18 cellular contexts compared by ENCODE assay signal in genomic region chr2:145170787-145171186, GRCh38.
"Had no signal": no experiment of that assay in that cellular context is flagged by ENCODE, and none has a peak within 500 bp of the region (broad histone marks: within the 10 kb centered on the region; RNA-seq: fewer than 3 reads in every experiment).

No MANE protein-coding gene starts in this region.

- H3K79me2 ChIP-seq: hepatocyte, parathyroid adenoma had no signal

- H3K4me2 ChIP-seq: hepatocyte had no signal

- H3K9ac ChIP-seq: parathyroid adenoma had no signal

- DNase-seq: activated CD4-positive, alpha-beta memory T cell treated with anti-CD3 and anti-CD28 coated beads, Interleukin-2, amount 10 ng/mL, durations not matched to agents 7 days and 5 days; activated CD4-positive, alpha-beta T cell treated with anti-CD3 and anti-CD28 coated beads for 48 hours; activated CD4-positive, CD25-positive, alpha-beta regulatory T cell; activated CD8-positive, alpha-beta memory T cell treated with anti-CD3 and anti-CD28 coated beads, Interleukin-2, amount 10 ng/mL, durations not matched to agents 7 days and 5 days; amniotic stem cell; endodermal cell; foreskin keratinocyte; islet precursor cell; left colon; stimulated activated CD4-positive, alpha-beta T cell treated with anti-CD3 and anti-CD28 coated beads, Interleukin-2, amount 100 ng/mL, for 24 hours; stimulated activated naive CD4-positive, alpha-beta T cell treated with Interleukin-2 at 50 U/mL for 16 hours; thyroid gland; uterus had no signal

- H2AFZ ChIP-seq: hepatocyte, parathyroid adenoma had no signal

- ATAC-seq: activated CD8-positive, alpha-beta memory T cell treated with anti-CD3 and anti-CD28 coated beads, Interleukin-2, amount 10 ng/mL, durations not matched to agents 7 days and 5 days; foreskin keratinocyte; left colon; natural killer cell treated with Interleukin-12 subunit alpha and Interleukin-12 subunit beta and Interleukin-15 and Interleukin-18, amount 100 ng/mL, for 72 hours had no signal

- H3K4me3 ChIP-seq: hepatocyte, lung, thyroid gland, uterus had no signal

- H3K27me3 ChIP-seq: hepatocyte, thyroid gland, uterus had no signal

- FAIRE-seq: colon had no signal

- H3K9me3 ChIP-seq: thyroid gland, uterus had no signal

- H3K36me3 ChIP-seq: thyroid gland, uterus had no signal

- H3K4me1 ChIP-seq: foreskin keratinocyte, parathyroid adenoma, thyroid gland, uterus had no signal

- H3K27ac ChIP-seq: foreskin keratinocyte, hepatocyte, parathyroid adenoma, thyroid gland, uterus had no signal
